Comparison of ENCODE assay signal across 15 cellular contexts in the genomic region with DNA sequence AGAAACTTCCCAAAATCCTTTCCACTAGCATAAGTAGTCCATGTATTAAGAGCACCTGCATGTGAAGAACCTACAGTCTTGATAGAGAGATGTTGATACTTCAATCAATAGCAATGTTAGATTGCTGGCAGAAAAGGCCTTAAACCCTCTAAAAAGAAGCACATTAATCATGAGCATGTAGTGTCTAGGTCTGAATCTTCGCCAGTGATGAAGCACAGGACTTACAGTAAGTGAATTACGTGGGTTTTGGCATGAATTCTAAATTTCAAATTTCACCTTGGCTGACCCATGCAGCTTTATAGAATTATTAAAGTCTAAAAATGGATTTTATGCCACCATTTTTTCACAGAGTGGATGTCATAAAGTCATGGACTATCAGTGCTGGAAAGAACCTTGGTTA.
"Had no signal": no experiment of that assay in that cellular context is flagged by ENCODE, and none has a peak within 500 bp of the region (broad histone marks: within the 10 kb centered on the region; RNA-seq: fewer than 3 reads in every experiment).

No MANE protein-coding gene starts in this region.

- DNase-seq: KBM-7, NCI-H1092, NCI-H1417 treated with DMSO at 0.1 percent for 48 hours, NCI-H146, NCI-H1694 treated with DMSO at 0.1 percent for 48 hours, NCI-H1930, NCI-H2081, NCI-H2171, NCI-H226, NCI-H510A treated with DMSO at 0.1 percent for 48 hours, NCI-H526, Right ventricle myocardium superior, RPMI8226, SIG-M5 had no signal

- H3K4me1 ChIP-seq: SJSA1 had no signal

- H3K4me3 ChIP-seq: SJSA1 had no signal

- H3K27me3 ChIP-seq: SJSA1 had no signal

- H3K36me3 ChIP-seq: SJSA1 had no signal

- H3K9me3 ChIP-seq: SJSA1 had no signal

- H3K27ac ChIP-seq: SJSA1 had no signal
